ENCODE assay signal across 18 cellular contexts in genomic region chr16:89623511-89624232, GRCh38. TPM values are rescaled to one million over a fixed set of nuclear protein-coding genes. Genes with fewer than 3 reads are reported as not detected.
DNase-seq lines count a peak whose midpoint lies in the region; ATAC-seq and TF ChIP-seq lines count a peak whose summit lies in the region.
"Had no signal": no experiment of that assay in that cellular context is flagged by ENCODE, and none has a peak within 500 bp of the region (broad histone marks: within the 10 kb centered on the region; RNA-seq: fewer than 3 reads in every experiment).

No MANE protein-coding gene starts in this region.

- CTCF ChIA-PET in WTC11 (lab: Charles Lee) = interaction anchor here (1.2 to 3.6 kb wide), 5 partner anchors 9 to 48 kb away, joined by 3 to 14 read pairs (median 7); partner anchors contain the start of gene CPNE7

- H3K27me3 Mint-ChIP-seq in WTC11 (ENCODE audit: low read depth) (peaks cover 9% of the 10 kb centered on the region; the same call in 1 of the 2 replicates), glutamatergic neuron (ENCODE audit: unreplicated experiment) (peaks cover 6% of the 10 kb centered on the region)

- H3K36me3 Mint-ChIP-seq in WTC11 (no peaks in the 10 kb centered on the region), glutamatergic neuron (ENCODE audit: unreplicated experiment) (no peaks in the 10 kb centered on the region)

- H4K91ac ChIP-seq in trophoblast cell (ENCODE audit: low read depth, low read length) = no peak overlapping the region

- no peak overlapping the region for H2AK5ac ChIP-seq in trophoblast cell (ENCODE audit: low read length)

- peaks cover 3% of the 10 kb centered on the region for H3K9me3 ChIP-seq in trophoblast cell (ENCODE audit: insufficient read depth, low read depth, low read length)

- POLR2A ChIA-PET in WTC11 (lab: Charles Lee) = interaction anchor here (0.6 kb wide), 1 partner anchor 58 kb away, joined by 3 read pairs; no protein-coding TSS in a partner anchor

- peak; percentile 19; the same call in 1 of the 2 replicates for ATAC-seq in WTC11
- no peak for ATAC-seq in activated CD4-positive, CD25-positive, alpha-beta regulatory T cell treated with anti-CD3 and anti-CD28 coated beads, Interleukin-2, amount 50 U/mL, for 24 hours
- ATAC-seq in GM21737 (IDR thresholded peaks at IDR 0.05; ENCODE audit: unreplicated experiment) = no peak
- ATAC-seq: activated CD8-positive, alpha-beta T cell treated with anti-CD3 and anti-CD28 coated beads for 36 hours; stimulated activated naive CD8-positive, alpha-beta T cell treated with anti-CD3 and anti-CD28 coated beads, Interleukin-15, Interleukin-2, amounts not matched to agents 100 U/mL and 50 U/mL, for 24 hours had no signal

- H3K18ac ChIP-seq in trophoblast cell (ENCODE audit: low read length) = no peak overlapping the region

- DNase-seq in EL (peak; percentile 27), WTC11 (ENCODE audit: low spot score) (no peak), glutamatergic neuron (no peak), trophoblast cell (peak; percentile 53 to 64), NCI-H82 (lab: John Stamatoyannopoulos, UW) (no peak), COLO668 (lab: John Stamatoyannopoulos, UW; ENCODE audit: unreplicated experiment) (no peak)
- DNase-seq: activated CD8-positive, alpha-beta T cell treated with anti-CD3 and anti-CD28 coated beads for 36 hours; activated effector memory CD4-positive, alpha-beta T cell treated with anti-CD3 and anti-CD28 coated beads, Interleukin-2, amount 50 U/mL, for 16 hours; NCI-H1092; NCI-H510A treated with DMSO at 0.1 percent for 48 hours; SHP77; stimulated activated naive CD8-positive, alpha-beta T cell treated with anti-CD3 and anti-CD28 coated beads, Interleukin-15, Interleukin-2, amounts not matched to agents 100 U/mL and 50 U/mL, for 24 hours had no signal

- H3K23ac ChIP-seq in trophoblast cell (ENCODE audit: low read length) = no peak overlapping the region

- H3K27ac ChIP-seq in trophoblast cell (ENCODE audit: low read depth, low read length) = peak overlapping the region; percentile 29
- H3K27ac ChIP-seq: C4-2B, cardiac muscle cell, epithelial cell of prostate had no signal

- no peak overlapping the region for H2AFZ ChIP-seq in trophoblast cell (ENCODE audit: insufficient read depth, low read length, poor library complexity)

- peaks cover 3 to 15% of the 10 kb centered on the region in 2 experiments for H3K4me1 ChIP-seq in trophoblast cell (ENCODE audit: control insufficient read depth in 1 of 2, insufficient read depth in 2 of 2, low read length in 2 of 2)

- no peaks in the 10 kb centered on the region for H3K27me3 ChIP-seq in trophoblast cell (ENCODE audit: insufficient read depth, low read length)

- H3K4me2 ChIP-seq in trophoblast cell (ENCODE audit: low read length) = no peak overlapping the region

- no peak overlapping the region for H4K8ac ChIP-seq in trophoblast cell (ENCODE audit: low read depth, low read length)

- H3K79me2 ChIP-seq in trophoblast cell (ENCODE audit: control insufficient read depth, insufficient read depth, low read length, poor library complexity) = no peaks in the 10 kb centered on the region

- H2BK12ac ChIP-seq in trophoblast cell (ENCODE audit: low read length) = no peak overlapping the region

- H3K79me1 ChIP-seq in trophoblast cell (ENCODE audit: low read length) = no peaks in the 10 kb centered on the region

- H3K4me3 ChIP-seq in trophoblast cell (ENCODE audit: low read depth, low read length) = no peak overlapping the region
- H3K4me3 ChIP-seq: cardiac muscle cell had no signal

- no peaks in the 10 kb centered on the region for H3K36me3 ChIP-seq in trophoblast cell (ENCODE audit: control insufficient read depth in 1 of 2, insufficient read depth in 2 of 2, low read length in 2 of 2)
- H3K36me3 ChIP-seq: cardiac muscle cell had no signal

- no peaks in the 10 kb centered on the region for H3K9me3 Mint-ChIP-seq in WTC11
- peaks cover 4% of the 10 kb centered on the region for H3K9me3 Mint-ChIP-seq in glutamatergic neuron (ENCODE audit: unreplicated experiment)
- H3K9me3 Mint-ChIP-seq: activated CD8-positive, alpha-beta T cell treated with anti-CD3 and anti-CD28 coated beads for 36 hours had no signal

- H2BK120ac ChIP-seq in trophoblast cell (ENCODE audit: insufficient read depth, low read length, poor library complexity) = no peak overlapping the region

- WGBS in trophoblast cell (ENCODE audit: extremely low coverage, insufficient coverage, insufficient read length) = no CpG with 5 or more reads among the region's 28 CpGs

- no peak overlapping the region for H3K4ac ChIP-seq in trophoblast cell (ENCODE audit: low read depth, low read length)

- no peak overlapping the region for H3K14ac ChIP-seq in trophoblast cell (ENCODE audit: low read length)

- H3K9ac ChIP-seq in trophoblast cell (ENCODE audit: low read length) = no peak overlapping the region

- no peak overlapping the region for H3K27ac Mint-ChIP-seq in WTC11
- H3K27ac Mint-ChIP-seq in glutamatergic neuron (ENCODE audit: unreplicated experiment) = peak overlapping the region; percentile 94
- H3K27ac Mint-ChIP-seq: activated CD8-positive, alpha-beta T cell treated with anti-CD3 and anti-CD28 coated beads for 36 hours had no signal

- H2BK5ac ChIP-seq in trophoblast cell (ENCODE audit: low read depth, low read length, poor library complexity) = no peak overlapping the region

- H4K12ac ChIP-seq in trophoblast cell (ENCODE audit: low read depth, low read length) = no peak overlapping the region

- no peak for TF ChIP-seq CTCF in WTC11 (IDR thresholded peaks at IDR 0.05)
- TF ChIP-seq CTCF in glutamatergic neuron (IDR thresholded peaks at IDR 0.05; ENCODE audit: partially characterized antibody, unreplicated experiment) = no peak

- H3K4me3 Mint-ChIP-seq in WTC11 = no peak overlapping the region
- H3K4me3 Mint-ChIP-seq in glutamatergic neuron (ENCODE audit: unreplicated experiment) = peak overlapping the region; percentile 44
- H3K4me3 Mint-ChIP-seq: activated CD8-positive, alpha-beta T cell treated with anti-CD3 and anti-CD28 coated beads for 36 hours had no signal

- H3K4me1 Mint-ChIP-seq in WTC11 = peaks cover 24% of the 10 kb centered on the region
- peaks cover 12% of the 10 kb centered on the region for H3K4me1 Mint-ChIP-seq in glutamatergic neuron (ENCODE audit: low read depth, unreplicated experiment)

TF ChIP-seq in WTC11, 78 proteins besides CTCF, POLR2A, EP300 and RAD21 (continues in another document):
- TF ChIP-seq GTF2I (CRISPR knock-in tag; conservative IDR thresholded peaks at IDR 0.05) (no peak), NR1H2 (CRISPR knock-in tag; IDR thresholded peaks at IDR 0.05) (no peak), ZNF671 (CRISPR knock-in tag; IDR thresholded peaks at IDR 0.05) (no peak), NR2C2 (CRISPR knock-in tag; IDR thresholded peaks at IDR 0.05) (no peak), E2F5 (CRISPR knock-in tag; IDR thresholded peaks at IDR 0.05) (no peak), ZNF425 (CRISPR knock-in tag; conservative IDR thresholded peaks at IDR 0.05) (no peak), HMGXB4 (CRISPR knock-in tag; IDR thresholded peaks at IDR 0.05) (no peak), TCF7 (CRISPR knock-in tag; IDR thresholded peaks at IDR 0.05; ENCODE audit: low read depth) (no peak)

RNA-seq across cellular contexts. Expression of gene DPEP1, which starts 10.2 kb away (rescaled TPM):
- 13.6 to 26.5 TPM (median 24.7 TPM) in 3 replicates for total RNA-seq in WTC11 (2021)
- 0.39 TPM for total RNA-seq in glutamatergic neuron (ENCODE audit: unreplicated experiment)
- 0.04 TPM in 1 of 2 replicates, not detected in the other for polyA plus RNA-seq in trophoblast cell (2013)
- total RNA-seq: activated CD8-positive, alpha-beta T cell treated with anti-CD3 and anti-CD28 coated beads for 36 hours; G401 had no signal

RNA-seq across cellular contexts. Expression of gene CHMP1A, which starts 33.8 kb away (rescaled TPM):
- total RNA-seq in WTC11 (2021) (69.0 to 76.6 TPM (median 76.0 TPM) in 3 replicates), glutamatergic neuron (ENCODE audit: unreplicated experiment) (96.3 TPM)
- polyA plus RNA-seq in trophoblast cell (2013) = 48.1 and 51.0 TPM in 2 replicates

RNA-seq across cellular contexts. Expression of gene SPATA33, which starts 34.0 kb away (rescaled TPM):
- total RNA-seq in WTC11 (2021) (12.0 to 12.8 TPM (median 12.2 TPM) in 3 replicates), glutamatergic neuron (ENCODE audit: unreplicated experiment) (18.0 TPM)
- 11.1 and 11.9 TPM in 2 replicates for polyA plus RNA-seq in trophoblast cell (2013)

RNA-seq across cellular contexts. Expression of gene CPNE7, which starts 48.1 kb away (rescaled TPM):
- 42.6 to 62.4 TPM (median 55.6 TPM) in 3 replicates for total RNA-seq in WTC11 (2021)
- total RNA-seq in glutamatergic neuron (ENCODE audit: unreplicated experiment) = 17.8 TPM
- polyA plus RNA-seq in trophoblast cell (2013) = 0.23 and 0.37 TPM in 2 replicates

Comparison
In these comparisons a context has a peak if more than half of its experiments do, and no peak if none do; other contexts are left out.
1. DNase-seq: peak in EL (single experiment) and trophoblast cell (2 of 2); none in WTC11 (single experiment), glutamatergic neuron (single experiment), NCI-H82 (single experiment) and COLO668 (single experiment).
2. RNA of gene DPEP1, which starts 10.2 kb away (total RNA-seq): 13.6 to 26.5 TPM in WTC11; 0.39 TPM in glutamatergic neuron (single experiment); every median in the first group is over 10 times any median in the second.